28 cellular contexts compared by ENCODE assay signal in the genomic region with DNA sequence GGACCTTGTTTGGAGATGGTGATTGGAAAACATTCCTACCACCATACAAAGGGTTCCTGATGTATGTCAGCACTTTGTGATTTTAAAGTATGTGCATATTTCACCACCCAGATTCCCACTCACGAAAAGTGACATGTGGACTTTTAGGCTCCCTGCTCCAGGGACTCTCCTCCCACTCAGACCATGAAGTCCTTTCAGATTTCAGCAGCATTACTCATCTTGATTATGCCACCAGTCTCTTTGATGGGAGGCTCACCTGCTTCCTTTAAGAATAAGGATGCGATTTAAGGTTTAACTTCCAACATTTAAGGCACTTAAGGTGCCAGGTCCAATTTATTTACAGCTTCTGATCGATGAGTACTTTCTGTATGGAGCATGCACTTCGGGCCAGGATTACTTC.
"Had no signal": no experiment of that assay in that cellular context is flagged by ENCODE, and none has a peak within 500 bp of the region (broad histone marks: within the 10 kb centered on the region; RNA-seq: fewer than 3 reads in every experiment).

No MANE protein-coding gene starts in this region.

- H3K27ac ChIP-seq: adrenal gland, body of pancreas, coronary artery, dorsolateral prefrontal cortex, esophagus muscularis mucosa, foreskin keratinocyte, gastrocnemius medialis had no signal

- DNase-seq: activated CD4-positive, alpha-beta memory T cell treated with anti-CD3 and anti-CD28 coated beads for 36 hours; activated CD4-positive, alpha-beta T cell treated with anti-CD3 and anti-CD28 coated beads for 36 hours; activated CD4-positive, alpha-beta T cell treated with anti-CD3 and anti-CD28 coated beads, Interleukin-2, amount 10 ng/mL, durations not matched to agents 24 days and 14 days; activated CD4-positive, CD25-positive, alpha-beta regulatory T cell; activated CD4-positive, CD25-positive, alpha-beta regulatory T cell treated with anti-CD3 and anti-CD28 coated beads, Interleukin-2, amount 50 U/mL, for 72 hours; activated CD8-positive, alpha-beta memory T cell treated with anti-CD3 and anti-CD28 coated beads, Interleukin-2, amount 10 ng/mL, durations not matched to agents 7 days and 5 days; activated CD8-positive, alpha-beta memory T cell treated with anti-CD3 and anti-CD28 coated beads, Interleukin-2, amount 50 U/mL, for 4 hours; activated CD8-positive, alpha-beta T cell treated with anti-CD3 and anti-CD28 coated beads, Interleukin-2, amount 10 ng/mL, durations not matched to agents 7 days and 5 days; activated effector memory CD4-positive, alpha-beta T cell treated with anti-CD3 and anti-CD28 coated beads, Interleukin-2, amount 50 U/mL, for 16 hours; activated naive CD4-positive, alpha-beta T cell treated with anti-CD3 and anti-CD28 coated beads for 36 hours; activated naive CD8-positive, alpha-beta T cell treated with anti-CD3 and anti-CD28 coated beads for 36 hours; activated naive CD8-positive, alpha-beta T cell treated with anti-CD3 and anti-CD28 coated beads, Interleukin-2, amount 50 U/mL, for 24 hours; activated T-cell treated with anti-CD3 and anti-CD28 coated beads, Interleukin-2, amount 50 U/mL, for 1 hour; activated T-cell treated with anti-CD3 and anti-CD28 coated beads, Interleukin-2, amount 50 U/mL, for 48 hours; adrenal gland; amygdala; aorta; body of pancreas; dorsolateral prefrontal cortex; effector memory CD4-positive, alpha-beta T cell; endodermal cell; erythroblast; foreskin keratinocyte; gastrocnemius medialis; glutamatergic neuron; T-helper 2 cell had no signal

- H3K27me3 ChIP-seq: adrenal gland, body of pancreas, dorsolateral prefrontal cortex, esophagus muscularis mucosa, foreskin keratinocyte, gastrocnemius medialis had no signal

- ATAC-seq: activated CD4-positive, alpha-beta T cell treated with anti-CD3 and anti-CD28 coated beads for 36 hours; activated CD8-positive, alpha-beta memory T cell treated with anti-CD3 and anti-CD28 coated beads, Interleukin-2, amount 10 ng/mL, durations not matched to agents 7 days and 5 days; activated CD8-positive, alpha-beta T cell treated with anti-CD3 and anti-CD28 coated beads, Interleukin-2, amount 10 ng/mL, durations not matched to agents 7 days and 5 days; activated naive CD8-positive, alpha-beta T cell treated with anti-CD3 and anti-CD28 coated beads, Interleukin-2, amount 50 U/mL, for 24 hours; body of pancreas; foreskin keratinocyte; gastrocnemius medialis had no signal

- H3K9me3 ChIP-seq: adrenal gland, body of pancreas, esophagus muscularis mucosa, gastrocnemius medialis had no signal

- H3K36me3 ChIP-seq: adrenal gland, esophagus muscularis mucosa, gastrocnemius medialis had no signal

- H3K4me3 ChIP-seq: adrenal gland, body of pancreas, coronary artery, dorsolateral prefrontal cortex, esophagus muscularis mucosa, gastrocnemius medialis had no signal

- H3K4me1 ChIP-seq: adrenal gland, body of pancreas, esophagus muscularis mucosa, foreskin keratinocyte, gastrocnemius medialis had no signal
